Comparison of ENCODE assay signal across 9 cellular contexts in genomic region chr2:215811409-215812355, GRCh38.
DNase-seq lines count a peak whose midpoint lies in the region; ATAC-seq and TF ChIP-seq lines count a peak whose summit lies in the region.
"Had no signal": no experiment of that assay in that cellular context is flagged by ENCODE, and none has a peak within 500 bp of the region (broad histone marks: within the 10 kb centered on the region; RNA-seq: fewer than 3 reads in every experiment).

No MANE protein-coding gene starts in this region.

- H3K9ac ChIP-seq in BLaER1 treated with 17β-estradiol and CSF1 and Interleukin-3, amounts not matched to agents 10 nM and 100 nM: peak overlapping the region in 7 of 11 experiments; percentile 23 to 67 (median 39); a peak in 13 of 22 replicates

- TF ChIP-seq CTCF in gastroesophageal sphincter (IDR thresholded peaks at IDR 0.05): no peak

- peak; percentile 96 for ATAC-seq in GM19324 (IDR thresholded peaks at IDR 0.05; ENCODE audit: low FRiP score, unreplicated experiment)
- ATAC-seq in HG03066 (IDR thresholded peaks at IDR 0.05; ENCODE audit: low read depth, unreplicated experiment): peak; percentile 94
- no peak for ATAC-seq in gastroesophageal sphincter

- WGBS in gastroesophageal sphincter (ENCODE audit: low coverage in 1 of 2), 2 donors: 74 to 83% methylated on average over 2 to 3 of the region's 3 CpGs

- no peaks in the 10 kb centered on the region for H3K36me3 ChIP-seq in BLaER1 treated with 17β-estradiol and CSF1 and Interleukin-3, amounts not matched to agents 10 nM and 100 nM
- no peaks in the 10 kb centered on the region for H3K36me3 ChIP-seq in gastroesophageal sphincter

- H4K20me1 ChIP-seq in BLaER1 treated with 17β-estradiol and CSF1 and Interleukin-3, amounts not matched to agents 10 nM and 100 nM: no peaks in the 10 kb centered on the region

- H3K4me1 ChIP-seq in BLaER1 treated with 17β-estradiol and CSF1 and Interleukin-3, amounts not matched to agents 10 nM and 100 nM: peaks cover 27 to 50% (median 39%) of the 10 kb centered on the region in 10 experiments
- no peaks in the 10 kb centered on the region for H3K4me1 ChIP-seq in gastroesophageal sphincter

- H3K9me3 ChIP-seq in BLaER1 treated with 17β-estradiol and CSF1 and Interleukin-3, amounts not matched to agents 10 nM and 100 nM (replicated peaks in 1 of 11): peaks cover 0 to 14% (median 0%) of the 10 kb centered on the region in 11 experiments; a peak in 2 of 22 replicates
- no peaks in the 10 kb centered on the region for H3K9me3 ChIP-seq in gastroesophageal sphincter

- H3K4me2 ChIP-seq in BLaER1 treated with 17β-estradiol and CSF1 and Interleukin-3, amounts not matched to agents 10 nM and 100 nM: peak overlapping the region; percentile 64 to 89 (median 80)

- no peaks in the 10 kb centered on the region for H3K27me3 ChIP-seq in BLaER1 treated with 17β-estradiol and CSF1 and Interleukin-3, amounts not matched to agents 10 nM and 100 nM
- H3K27me3 ChIP-seq in gastroesophageal sphincter: no peaks in the 10 kb centered on the region

- TF ChIP-seq EP300 in gastroesophageal sphincter (IDR thresholded peaks at IDR 0.05): no peak

- TF ChIP-seq POLR2A in gastroesophageal sphincter (IDR thresholded peaks at IDR 0.05): no peak

- peak overlapping the region in 9 of 11 experiments; percentile 38 to 81 (median 69); a peak in 16 of 22 replicates for H3K27ac ChIP-seq in BLaER1 treated with 17β-estradiol and CSF1 and Interleukin-3, amounts not matched to agents 10 nM and 100 nM
- H3K27ac ChIP-seq in gastroesophageal sphincter: no peak overlapping the region

- peak overlapping the region in 1 of 10 experiments; percentile 26; a peak in 1 of 20 replicates for H3K4me3 ChIP-seq in BLaER1 treated with 17β-estradiol and CSF1 and Interleukin-3, amounts not matched to agents 10 nM and 100 nM
- no peak overlapping the region for H3K4me3 ChIP-seq in gastroesophageal sphincter

- DNase-seq in SIG-M5 (lab: John Stamatoyannopoulos, UW) (peak; percentile 75), COLO668 (lab: John Stamatoyannopoulos, UW; ENCODE audit: unreplicated experiment) (no peak), NCI-H1436 treated with DMSO at 0.1 percent for 48 hours (lab: John Stamatoyannopoulos, UW) (no peak)
- DNase-seq in activated T-cell treated with anti-CD3 and anti-CD28 coated beads, Interleukin-2, amount 50 U/mL, for 48 hours: no peak
- DNase-seq: C1 segment of cervical spinal cord had no signal

Comparison
In these comparisons a context has a peak if more than half of its experiments do, and no peak if none do; other contexts are left out.
1. H3K27ac ChIP-seq: peak in BLaER1 treated with 17β-estradiol and CSF1 and Interleukin-3, amounts not matched to agents 10 nM and 100 nM (9 of 11); none in gastroesophageal sphincter (0 of 4).